ENCODE assay signal across 11 cellular contexts in the genomic region with DNA sequence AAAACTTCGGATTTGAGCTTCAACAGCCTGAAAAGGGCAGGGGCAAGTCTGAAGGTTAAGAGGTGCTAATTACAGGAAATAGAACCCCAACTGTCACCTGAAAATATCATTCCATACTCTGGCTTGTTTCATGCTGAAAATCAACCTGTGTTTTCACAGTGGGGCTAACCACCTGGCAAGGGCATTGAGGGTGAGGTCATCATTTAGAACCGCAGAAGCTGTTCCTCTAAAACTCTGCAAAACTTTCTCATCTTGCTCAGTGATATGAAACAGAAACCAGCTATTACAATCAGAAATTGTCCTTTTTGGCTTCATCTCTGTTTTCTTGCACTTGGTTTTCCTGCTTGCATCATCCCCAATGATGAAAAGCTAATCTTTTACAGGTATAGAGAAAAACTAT.
DNase-seq lines count a peak whose midpoint lies in the region; ATAC-seq and TF ChIP-seq lines count a peak whose summit lies in the region.
"Had no signal": no experiment of that assay in that cellular context is flagged by ENCODE, and none has a peak within 500 bp of the region (broad histone marks: within the 10 kb centered on the region; RNA-seq: fewer than 3 reads in every experiment).

No MANE protein-coding gene starts in this region.

- ATAC-seq in GM21825 (IDR thresholded peaks at IDR 0.05; ENCODE audit: unreplicated experiment) (peak; percentile 92), HG03196 (IDR thresholded peaks at IDR 0.05; ENCODE audit: unreplicated experiment) (peak; percentile 92)

- DNase-seq in NK-92 treated with Interleukin-12 subunit alpha and Interleukin-12 subunit beta, amount 100 ng/mL, for 24 hours (lab: John Stamatoyannopoulos, UW): peak; percentile 13
- no peak for DNase-seq in NK-92 (lab: John Stamatoyannopoulos, UW; ENCODE audit: unreplicated experiment)
- DNase-seq in sigmoid colon: no peak
- no peak for DNase-seq in NCI-H2171 treated with DMSO at 0.1 percent for 48 hours (lab: John Stamatoyannopoulos, UW)
- DNase-seq in activated CD4-positive, alpha-beta T cell treated with anti-CD3 and anti-CD28 coated beads, Interleukin-2, amount 10 ng/mL, durations not matched to agents 7 days and 5 days: no peak
- DNase-seq in HCEC 1CT: no peak
- DNase-seq: CD8-positive, alpha-beta memory T cell; NCI-H2029; tibial artery had no signal

- no peak overlapping the region for H3K27ac Mint-ChIP-seq in activated CD4-positive, alpha-beta T cell treated with anti-CD3 and anti-CD28 coated beads, Interleukin-2, amount 10 ng/mL, durations not matched to agents 7 days and 5 days

- no peaks in the 10 kb centered on the region for H3K4me1 Mint-ChIP-seq in activated CD4-positive, alpha-beta T cell treated with anti-CD3 and anti-CD28 coated beads, Interleukin-2, amount 10 ng/mL, durations not matched to agents 7 days and 5 days

- H3K36me3 ChIP-seq in sigmoid colon: no peaks in the 10 kb centered on the region
- H3K36me3 ChIP-seq: tibial artery had no signal

- peak overlapping the region in 3 of 4 donors; percentile 6 to 62 (median 46) for H3K27ac ChIP-seq in sigmoid colon
- H3K27ac ChIP-seq: tibial artery had no signal

- CTCF ChIA-PET in activated CD4-positive, alpha-beta T cell treated with anti-CD3 and anti-CD28 coated beads, Interleukin-2, amount 10 ng/mL, durations not matched to agents 7 days and 5 days (lab: Charles Lee): interaction anchor here (0.6 kb wide), 1 partner anchor 655 kb away, joined by 3 read pairs; no protein-coding TSS in a partner anchor

- POLR2A ChIA-PET in activated CD4-positive, alpha-beta T cell treated with anti-CD3 and anti-CD28 coated beads, Interleukin-2, amount 10 ng/mL, durations not matched to agents 7 days and 5 days (lab: Charles Lee): no interaction called here

- H3K9me3 ChIP-seq in sigmoid colon: no peaks in the 10 kb centered on the region
- H3K9me3 ChIP-seq: tibial artery had no signal

- no peaks in the 10 kb centered on the region for H3K9me3 Mint-ChIP-seq in activated CD4-positive, alpha-beta T cell treated with anti-CD3 and anti-CD28 coated beads, Interleukin-2, amount 10 ng/mL, durations not matched to agents 7 days and 5 days
- H3K9me3 Mint-ChIP-seq: CD8-positive, alpha-beta memory T cell had no signal

- no peak for TF ChIP-seq EP300 in sigmoid colon (IDR thresholded peaks at IDR 0.05)

- WGBS in sigmoid colon, 2 donors: 85 to 96% methylated on average over 2 of the region's 2 CpGs

- no peak for TF ChIP-seq POLR2A in sigmoid colon (IDR thresholded peaks at IDR 0.05)

- H3K4me3 Mint-ChIP-seq in activated CD4-positive, alpha-beta T cell treated with anti-CD3 and anti-CD28 coated beads, Interleukin-2, amount 10 ng/mL, durations not matched to agents 7 days and 5 days: no peak overlapping the region

- H3K36me3 Mint-ChIP-seq in activated CD4-positive, alpha-beta T cell treated with anti-CD3 and anti-CD28 coated beads, Interleukin-2, amount 10 ng/mL, durations not matched to agents 7 days and 5 days (ENCODE audit: low read depth): peaks cover 4% of the 10 kb centered on the region

- peaks cover 0 to 49% (median 33%) of the 10 kb centered on the region in 4 donors for H3K4me1 ChIP-seq in sigmoid colon

- no peak for TF ChIP-seq CTCF in sigmoid colon (IDR thresholded peaks at IDR 0.05)

- no peaks in the 10 kb centered on the region for H3K27me3 Mint-ChIP-seq in activated CD4-positive, alpha-beta T cell treated with anti-CD3 and anti-CD28 coated beads, Interleukin-2, amount 10 ng/mL, durations not matched to agents 7 days and 5 days
- H3K27me3 Mint-ChIP-seq: CD8-positive, alpha-beta memory T cell had no signal

- intact Hi-C loops in sigmoid colon (cut with DNase I): no loop called here

- H3K4me3 ChIP-seq in sigmoid colon: no peak overlapping the region
- H3K4me3 ChIP-seq: tibial artery had no signal

- no peaks in the 10 kb centered on the region for H3K27me3 ChIP-seq in sigmoid colon
- H3K27me3 ChIP-seq: tibial artery had no signal
